ENCODE assay signal across 31 cellular contexts in genomic region chr9:136286987-136287379, GRCh38. TPM values are rescaled to one million over a fixed set of nuclear protein-coding genes. Genes with fewer than 3 reads are reported as not detected.
A peak's percentile ranks its signal among the peaks of the same experiment; 100 is the strongest.
DNase-seq lines count a peak whose midpoint lies in the region; ATAC-seq, FAIRE-seq and TF ChIP-seq lines count a peak whose summit lies in the region.
"Had no signal": no experiment of that assay in that cellular context is flagged by ENCODE, and none has a peak within 500 bp of the region (broad histone marks: within the 10 kb centered on the region; RNA-seq: fewer than 3 reads in every experiment).

No MANE protein-coding gene starts in this region.

- WGBS in HepG2 (ENCODE audit: low lambda C conversion rate) = 29% methylated on average over 11 of the region's 13 CpGs
- 80% methylated on average over 4 of the region's 13 CpGs for WGBS in right lobe of liver (ENCODE audit: insufficient coverage, low coverage, low lambda C conversion rate, missing lambda C conversion rate)
- 25% methylated on average over 13 of the region's 13 CpGs for WGBS in K562 (ENCODE audit: insufficient coverage, low coverage, missing lambda C conversion rate)

- in situ Hi-C loops in HepG2 (cut with HindIII; ENCODE audit: extremely low pct_ligation_motif_present, low pct_unique_long_range_greater_than_20kb) = loop anchor here (10.0 kb wide), 1 partner anchor 112 kb away; no protein-coding TSS in a partner anchor
- in situ Hi-C loops in K562 (cut with MboI) = no loop called here

- no peaks in the 10 kb centered on the region for H3K9me1 ChIP-seq in K562 (ENCODE audit: control insufficient read depth, insufficient read depth, low read length)

- H3K4me3 ChIP-seq in HepG2 (replicated peaks in 1 of 3; ENCODE audit: insufficient read depth in 1 of 3, low read depth in 2 of 3, low read length in 3 of 3) = no peak overlapping the region
- no peak overlapping the region for H3K4me3 ChIP-seq in right lobe of liver
- no peak overlapping the region for H3K4me3 ChIP-seq in K562
- H3K4me3 ChIP-seq in kidney (ENCODE audit: low read length in 2 of 2) = no peak overlapping the region
- H3K4me3 ChIP-seq: BLaER1, GM12878 had no signal

- H3K4me2 ChIP-seq in HepG2 (ENCODE audit: low read depth, low read length) (no peak overlapping the region), K562 (ENCODE audit: insufficient read depth, low read length) (no peak overlapping the region)
- H3K4me2 ChIP-seq: BLaER1 had no signal

- ATAC-seq in HepG2 = no peak
- ATAC-seq in right lobe of liver = no peak
- ATAC-seq in K562 = no peak
- ATAC-seq in HG03025 (IDR thresholded peaks at IDR 0.05; ENCODE audit: low FRiP score, unreplicated experiment) = no peak
- ATAC-seq: GM12878 had no signal

- TF ChIP-seq RAD21 in HepG2 (CRISPR knock-in tag; IDR thresholded peaks at IDR 0.05) = no peak
- TF ChIP-seq RAD21 in K562 (CRISPR knock-in tag; conservative IDR thresholded peaks at IDR 0.05 in 1 of 2, IDR thresholded peaks at IDR 0.05 in 1 of 2) = no peak

- TF ChIP-seq EP300 in HepG2 (IDR thresholded peaks at IDR 0.05; ENCODE audit: low read depth in 2 of 2, low read length in 2 of 2) (no peak), HepG2 (CRISPR knock-in tag; IDR thresholded peaks at IDR 0.05; ENCODE audit: borderline replicate concordance) (no peak), K562 (IDR thresholded peaks at IDR 0.05; ENCODE audit: low read length) (no peak)

- H3K27me3 ChIP-seq in HepG2 (ENCODE audit: control insufficient read depth in 1 of 2, insufficient read depth in 2 of 2, low read length in 2 of 2) = peaks cover 17 to 79% of the 10 kb centered on the region in 2 experiments
- H3K27me3 ChIP-seq in right lobe of liver = no peaks in the 10 kb centered on the region
- H3K27me3 ChIP-seq in K562 (ENCODE audit: control insufficient read depth in 2 of 2, insufficient read depth in 2 of 2, low read length in 2 of 2) = peaks cover 19 to 72% of the 10 kb centered on the region in 2 experiments; a peak in 4 of 5 replicates
- H3K27me3 ChIP-seq: BE2C, BLaER1 had no signal

- TF ChIP-seq CTCF in HepG2 (CRISPR knock-in tag; IDR thresholded peaks at IDR 0.05) = no peak
- no peak for TF ChIP-seq CTCF in right lobe of liver (IDR thresholded peaks at IDR 0.05)
- no peak for TF ChIP-seq CTCF in K562 (IDR thresholded peaks at IDR 0.05 in 2 of 3, conservative IDR thresholded peaks at IDR 0.05 in 1 of 3; ENCODE audit: insufficient read depth in 2 of 3, low read depth in 1 of 3, low read length in 3 of 3)
- TF ChIP-seq CTCF in kidney (IDR thresholded peaks at IDR 0.05; ENCODE audit: borderline replicate concordance, extremely low read depth, insufficient read depth) = no peak

- intact Hi-C loops in HepG2 (cut with micrococcal nuclease; ENCODE audit: unreplicated experiment) (no loop called here), right lobe of liver (cut with DNase I) (no loop called here), K562 (cut with micrococcal nuclease) (no loop called here), kidney (cut with DNase I) (no loop called here)

- H3K4me1 ChIP-seq in HepG2 (ENCODE audit: insufficient read depth, low read length) (peaks cover 8% of the 10 kb centered on the region; the same call in 1 of the 2 replicates), right lobe of liver (peaks cover 0 to 5% (median 2%) of the 10 kb centered on the region in 4 donors), K562 (replicated peaks in 1 of 2; ENCODE audit: control insufficient read depth in 2 of 2, insufficient read depth in 2 of 2, low read length in 2 of 2) (peaks cover 0 to 74% of the 10 kb centered on the region in 2 experiments; a peak in 2 of 5 replicates), kidney (ENCODE audit: control insufficient read depth in 1 of 2, insufficient read depth in 1 of 2, low read depth in 1 of 2, low read length in 2 of 2) (peaks cover 0 to 4% of the 10 kb centered on the region in 2 donors)

- H3K9ac ChIP-seq in HepG2 (ENCODE audit: insufficient read depth, low read depth, low read length) (no peak overlapping the region), K562 (ENCODE audit: insufficient read depth in 1 of 2, low read depth in 2 of 2, low read length in 2 of 2) (no peak overlapping the region; a peak in 1 of 4 replicates), kidney (ENCODE audit: low read length in 2 of 2) (no peak overlapping the region)
- H3K9ac ChIP-seq: BLaER1 had no signal

- no peak overlapping the region for H3K27ac ChIP-seq in HepG2 (ENCODE audit: extremely low read length, insufficient read depth, low read length)
- H3K27ac ChIP-seq in right lobe of liver = no peak overlapping the region
- no peak overlapping the region for H3K27ac ChIP-seq in K562 (ENCODE audit: extremely low read depth, low read depth, low read length)
- no peak overlapping the region for H3K27ac ChIP-seq in kidney (ENCODE audit: low read depth in 2 of 2, low read length in 2 of 2)
- H3K27ac ChIP-seq in caudate nucleus (ENCODE audit: low read depth, low read length) = no peak overlapping the region
- H3K27ac ChIP-seq: BLaER1 had no signal

- H3K9me3 ChIP-seq in HepG2 (ENCODE audit: low read length) (no peaks in the 10 kb centered on the region), right lobe of liver (no peaks in the 10 kb centered on the region), K562 (replicated peaks; ENCODE audit: control insufficient read depth, insufficient read depth, low read depth, low read length) (no peaks in the 10 kb centered on the region), kidney (ENCODE audit: control insufficient read depth in 1 of 2, low read length in 2 of 2) (no peaks in the 10 kb centered on the region)
- H3K9me3 ChIP-seq: BE2C, BLaER1 had no signal

- H4K20me1 ChIP-seq in HepG2 (ENCODE audit: insufficient read depth, low read length) (no peaks in the 10 kb centered on the region), K562 (replicated peaks; ENCODE audit: control insufficient read depth, insufficient read depth, low read length) (peaks cover 17% of the 10 kb centered on the region)
- H4K20me1 ChIP-seq: BLaER1 had no signal

- CTCF ChIA-PET in HepG2 (lab: Yijun Ruan, JAX; ENCODE audit: low intra/inter-chr PET ratio, low total read pairs) = no interaction called here
- CTCF ChIA-PET in K562 (lab: Yijun Ruan, JAX; ENCODE audit: low intra/inter-chr PET ratio) = interaction anchor here (0.6 kb wide), 1 partner anchor 577 kb away, joined by 4 read pairs; no protein-coding TSS in a partner anchor

- H3K79me2 ChIP-seq in HepG2 (ENCODE audit: insufficient read depth, low read length) = no peaks in the 10 kb centered on the region
- H3K79me2 ChIP-seq in K562 (ENCODE audit: control insufficient read depth, insufficient read depth, low read length) = no peaks in the 10 kb centered on the region

- TF ChIP-seq POLR2A in HepG2 (IDR thresholded peaks at IDR 0.05; ENCODE audit: insufficient read depth in 1 of 2, low read depth in 2 of 2, low read length in 2 of 2) (no peak), right lobe of liver (IDR thresholded peaks at IDR 0.05) (no peak), K562 (conservative IDR thresholded peaks at IDR 0.05) (no peak)

- BruUV-seq in HepG2 (replicated peaks; lab: Mats Ljungman, UMichigan) (no TSS peak), K562 (replicated peaks; lab: Mats Ljungman, UMichigan) (no TSS peak)

- FAIRE-seq in HepG2 (lab: Jason Lieb, UNC) = no peak
- no peak for FAIRE-seq in K562 (lab: Jason Lieb, UNC)
- FAIRE-seq in kidney (lab: Jason Lieb, UNC) = no peak
- FAIRE-seq: A204.1, GM12878, GM12892, GM18507 had no signal

- no peak for DNase-seq in HepG2 (ENCODE audit: low spot score)
- DNase-seq in right lobe of liver = no peak
- DNase-seq in K562 (ENCODE audit: extremely low read depth in 1 of 4, low spot score in 3 of 4) = no peak
- peak; percentile 41 for DNase-seq in kidney
- no peak for DNase-seq in caudate nucleus (lab: John Stamatoyannopoulos, UW)
- DNase-seq in NCI-H2171 treated with DMSO at 0.1 percent for 48 hours (lab: John Stamatoyannopoulos, UW) = no peak
- DNase-seq: 8988T; ACHN; C1 segment of cervical spinal cord; CD4-positive, alpha-beta memory T cell; CD4-positive, CD25-positive, alpha-beta regulatory T cell; CD8-positive, alpha-beta memory T cell; COR-L47; DMS 273 treated with DMSO at 0.1 percent for 48 hours; DMS153; DMS53; DMS79; DND-41; EL; GDM1 had no signal

- H3K36me3 ChIP-seq in HepG2 (replicated peaks in 1 of 2; ENCODE audit: control insufficient read depth in 1 of 2, insufficient read depth in 2 of 2, low read length in 2 of 2) (no peaks in the 10 kb centered on the region), right lobe of liver (no peaks in the 10 kb centered on the region), K562 (ENCODE audit: control insufficient read depth, insufficient read depth, low read length) (no peaks in the 10 kb centered on the region), kidney (ENCODE audit: control insufficient read depth in 1 of 2, insufficient read depth in 2 of 2, low read length in 2 of 2) (no peaks in the 10 kb centered on the region)
- H3K36me3 ChIP-seq: BE2C, BLaER1 had no signal

- H2AFZ ChIP-seq in HepG2 (ENCODE audit: low read length) = no peak overlapping the region
- H2AFZ ChIP-seq in K562 (ENCODE audit: low read depth, low read length) = no peak overlapping the region

- POLR2A ChIA-PET in HepG2 (lab: Yijun Ruan, JAX) = interaction anchor here (1.6 kb wide), 1 partner anchor 19 kb away, joined by 4 read pairs; no protein-coding TSS in a partner anchor
- POLR2A ChIA-PET in K562 (lab: Yijun Ruan, JAX) = interaction anchor here (0.6 to 1.0 kb wide), 2 partner anchors 11 to 193 kb away, joined by 3 to 4 read pairs; no protein-coding TSS in a partner anchor

RNA-seq across cellular contexts. Expression of gene CCDC187, which starts 16.9 kb away (rescaled TPM):
- total RNA-seq in HepG2 (2016; rRNA removed; fragmentation: Illumina TruSeq; extraction: Trizol) = 0.13 TPM in 1 of 2 replicates, not detected in the other
- total RNA-seq in HepG2 (2016; cell fraction: cytosol; rRNA removed; fragmentation: Illumina TruSeq; extraction: Trizol; ENCODE audit: low read depth) = not detected in 2 replicates
- total RNA-seq in HepG2 (2016; cell fraction: insoluble cytoplasmic fraction; rRNA removed; fragmentation: Illumina TruSeq; extraction: Trizol) = 0.09 TPM in 1 of 2 replicates, not detected in the other
- 0.10 TPM in 1 of 2 replicates, not detected in the other for total RNA-seq in HepG2 (2016; cell fraction: membrane; rRNA removed; fragmentation: Illumina TruSeq; extraction: Trizol)
- 0.16 and 0.28 TPM in 2 replicates for total RNA-seq in HepG2 (2016; cell fraction: nucleus; rRNA removed; fragmentation: Illumina TruSeq; extraction: Trizol)
- 0.03 and 0.09 TPM in 2 replicates for polyA plus RNA-seq in HepG2 (2011; rRNA removed)
- 0.01 and 0.03 TPM in 2 replicates for polyA plus RNA-seq in HepG2 (2011; cell fraction: cytosol; rRNA removed)
- 0.45 and 0.48 TPM in 2 replicates for polyA plus RNA-seq in HepG2 (2011; cell fraction: nucleus; rRNA removed)
- 0.04 TPM in 1 of 2 replicates, not detected in the other for polyA plus RNA-seq in HepG2 (2012)
- polyA plus RNA-seq in HepG2 (2016; cell fraction: cytosol; fragmentation: Illumina TruSeq; extraction: Trizol; ENCODE audit: low read depth) = not detected in 2 replicates
- not detected in 2 replicates for polyA plus RNA-seq in HepG2 (2016; cell fraction: insoluble cytoplasmic fraction; fragmentation: Illumina TruSeq; extraction: Trizol; ENCODE audit: low read depth)
- polyA plus RNA-seq in HepG2 (2016; cell fraction: membrane; fragmentation: Illumina TruSeq; extraction: Trizol; ENCODE audit: low read depth) = 0.08 TPM in 1 of 2 replicates, not detected in the other
- 0.14 and 0.17 TPM in 2 replicates for polyA plus RNA-seq in HepG2 (2016; cell fraction: nucleus; fragmentation: Illumina TruSeq; extraction: Trizol; ENCODE audit: insufficient read depth, low read depth)
- 0.20 and 0.49 TPM in 2 replicates for polyA minus RNA-seq in HepG2 (2011; rRNA and poly(A)+ RNA removed; ENCODE audit: low replicate concordance)
- polyA minus RNA-seq in HepG2 (2011; cell fraction: cytosol; rRNA and poly(A)+ RNA removed) = not detected in 2 replicates
- 0.39 and 0.50 TPM in 2 replicates for polyA minus RNA-seq in HepG2 (2011; cell fraction: nucleus; rRNA and poly(A)+ RNA removed)
- total RNA-seq in right lobe of liver = under 1 TPM in 3 of 6 experiments, not detected in 3; 0.09 to 0.80 (median 0.62) TPM
- total RNA-seq in K562 (2011; cell fraction: chromatin; rRNA removed; ENCODE audit: low replicate concordance) = 0.53 TPM in 1 of 2 replicates, not detected in the other
- total RNA-seq in K562 (2011; cell fraction: nucleolus; rRNA removed) = 0.13 and 0.33 TPM in 2 replicates
- total RNA-seq in K562 (2011; cell fraction: nucleoplasm; rRNA removed) = 0.15 and 0.46 TPM in 2 replicates
- total RNA-seq in K562 (2014; rRNA removed) = not detected in 2 replicates
- not detected in 2 replicates for total RNA-seq in K562 (2014; rRNA removed; fragmentation: Illumina TruSeq; extraction: Trizol)
- total RNA-seq in K562 (2015; rRNA removed; fragmentation: Illumina TruSeq; extraction: Trizol) = not detected in 2 replicates
- total RNA-seq in K562 (2021) = 0.02 TPM in 1 of 2 replicates, not detected in the other
- polyA plus RNA-seq in K562 (2011; rRNA removed) = not detected in 2 replicates
- 0.07 TPM in 1 of 2 replicates, not detected in the other for polyA plus RNA-seq in K562 (2011; cell fraction: cytosol; rRNA removed)
- 0.01 and 0.40 TPM in 2 replicates for polyA plus RNA-seq in K562 (2011; cell fraction: nucleus; rRNA removed)
- polyA plus RNA-seq in K562 (2012) = 0.04 TPM in 1 of 2 replicates, not detected in the other
- polyA plus RNA-seq in K562 (2014; fragmentation: Illumina TruSeq; extraction: Trizol) = not detected in 2 replicates
- not detected for polyA plus RNA-seq in K562 (2014; fragmentation: Nextera tagmentation; extraction: Ambion mirVana)
- polyA plus RNA-seq in K562 (2014; rRNA removed) = not detected in 2 replicates
- polyA minus RNA-seq in K562 (2011; rRNA and poly(A)+ RNA removed) = not detected in 2 replicates
- not detected in 2 replicates for polyA minus RNA-seq in K562 (2011; cell fraction: cytosol; rRNA and poly(A)+ RNA removed)
- 0.11 and 0.27 TPM in 2 replicates for polyA minus RNA-seq in K562 (2011; cell fraction: nucleus; rRNA and poly(A)+ RNA removed)
- 2.3 TPM for total RNA-seq in kidney
- polyA plus RNA-seq in kidney (ENCODE audit: insufficient read depth, low read depth, low replicate concordance) = 0.84 TPM
- total RNA-seq: A673; CD4-positive, alpha-beta memory T cell; CD4-positive, CD25-positive, alpha-beta regulatory T cell; CD8-positive, alpha-beta memory T cell; Daoy had no signal
- polyA plus RNA-seq: AG04450; CD14-positive monocyte; CD4-positive, alpha-beta memory T cell; CD4-positive, CD25-positive, alpha-beta regulatory T cell; CD8-positive, alpha-beta memory T cell had no signal

RNA-seq across cellular contexts. Expression of gene GPSM1, which starts 40.4 kb away (rescaled TPM):
- total RNA-seq in HepG2 (2016; rRNA removed; fragmentation: Illumina TruSeq; extraction: Trizol) (0.59 and 1.0 TPM in 2 replicates), right lobe of liver (1 to 10 TPM; 1.3 to 4.8 (median 4.1) TPM), K562 (2014; rRNA removed) (12.7 and 16.0 TPM in 2 replicates), K562 (2014; rRNA removed; fragmentation: Illumina TruSeq; extraction: Trizol) (0.54 and 0.76 TPM in 2 replicates), K562 (2015; rRNA removed; fragmentation: Illumina TruSeq; extraction: Trizol) (3.1 and 4.1 TPM in 2 replicates), K562 (2021) (12.4 and 14.2 TPM in 2 replicates), kidney (11.6 TPM)
- 0.26 and 0.30 TPM in 2 replicates for total RNA-seq in HepG2 (2016; cell fraction: cytosol; rRNA removed; fragmentation: Illumina TruSeq; extraction: Trizol; ENCODE audit: low read depth)
- total RNA-seq in HepG2 (2016; cell fraction: insoluble cytoplasmic fraction; rRNA removed; fragmentation: Illumina TruSeq; extraction: Trizol) = 0.55 and 1.1 TPM in 2 replicates
- 0.53 and 0.72 TPM in 2 replicates for total RNA-seq in HepG2 (2016; cell fraction: membrane; rRNA removed; fragmentation: Illumina TruSeq; extraction: Trizol)
- 0.72 and 0.81 TPM in 2 replicates for total RNA-seq in HepG2 (2016; cell fraction: nucleus; rRNA removed; fragmentation: Illumina TruSeq; extraction: Trizol)
- polyA plus RNA-seq in HepG2 (2011; rRNA removed) (2.4 and 3.4 TPM in 2 replicates), K562 (2011; rRNA removed) (5.4 and 6.7 TPM in 2 replicates), K562 (2014; fragmentation: Illumina TruSeq; extraction: Trizol) (1.9 and 5.2 TPM in 2 replicates), K562 (2014; fragmentation: Nextera tagmentation; extraction: Ambion mirVana) (under 1 TPM; 0.04 to 0.10 TPM), K562 (2014; rRNA removed) (9.2 and 10.1 TPM in 2 replicates), kidney (ENCODE audit: insufficient read depth, low read depth, low replicate concordance) (11.9 TPM)
- 1.6 and 2.7 TPM in 2 replicates for polyA plus RNA-seq in HepG2 (2011; cell fraction: cytosol; rRNA removed)
- 11.3 and 15.0 TPM in 2 replicates for polyA plus RNA-seq in HepG2 (2011; cell fraction: nucleus; rRNA removed)
- polyA plus RNA-seq in HepG2 (2012) = 1.2 and 1.6 TPM in 2 replicates
- 0.28 and 0.43 TPM in 2 replicates for polyA plus RNA-seq in HepG2 (2016; cell fraction: cytosol; fragmentation: Illumina TruSeq; extraction: Trizol; ENCODE audit: low read depth)
- 0.72 and 1.2 TPM in 2 replicates for polyA plus RNA-seq in HepG2 (2016; cell fraction: insoluble cytoplasmic fraction; fragmentation: Illumina TruSeq; extraction: Trizol; ENCODE audit: low read depth)
- 0.61 and 1.2 TPM in 2 replicates for polyA plus RNA-seq in HepG2 (2016; cell fraction: membrane; fragmentation: Illumina TruSeq; extraction: Trizol; ENCODE audit: low read depth)
- 3.5 and 3.8 TPM in 2 replicates for polyA plus RNA-seq in HepG2 (2016; cell fraction: nucleus; fragmentation: Illumina TruSeq; extraction: Trizol; ENCODE audit: insufficient read depth, low read depth)
- 2.9 and 5.8 TPM in 2 replicates for polyA minus RNA-seq in HepG2 (2011; rRNA and poly(A)+ RNA removed; ENCODE audit: low replicate concordance)
- polyA minus RNA-seq in HepG2 (2011; cell fraction: cytosol; rRNA and poly(A)+ RNA removed) = 1.4 and 1.6 TPM in 2 replicates
- 1.7 TPM in 2 replicates for polyA minus RNA-seq in HepG2 (2011; cell fraction: nucleus; rRNA and poly(A)+ RNA removed)
- total RNA-seq in K562 (2011; cell fraction: chromatin; rRNA removed; ENCODE audit: low replicate concordance) = 13.9 and 58.1 TPM in 2 replicates
- 30.3 and 36.2 TPM in 2 replicates for total RNA-seq in K562 (2011; cell fraction: nucleolus; rRNA removed)
- total RNA-seq in K562 (2011; cell fraction: nucleoplasm; rRNA removed) = 16.3 and 19.9 TPM in 2 replicates
- polyA plus RNA-seq in K562 (2011; cell fraction: cytosol; rRNA removed) = 5.4 and 23.3 TPM in 2 replicates
- 21.3 and 47.7 TPM in 2 replicates for polyA plus RNA-seq in K562 (2011; cell fraction: nucleus; rRNA removed)
- polyA plus RNA-seq in K562 (2012) = 5.3 and 13.8 TPM in 2 replicates
- 1.4 and 3.0 TPM in 2 replicates for polyA minus RNA-seq in K562 (2011; rRNA and poly(A)+ RNA removed)
- polyA minus RNA-seq in K562 (2011; cell fraction: cytosol; rRNA and poly(A)+ RNA removed) = 7.8 and 9.2 TPM in 2 replicates
- 12.7 and 13.3 TPM in 2 replicates for polyA minus RNA-seq in K562 (2011; cell fraction: nucleus; rRNA and poly(A)+ RNA removed)

RNA-seq across cellular contexts. Expression of gene QSOX2, which starts 41.4 kb away (rescaled TPM):
- total RNA-seq in HepG2 (2016; rRNA removed; fragmentation: Illumina TruSeq; extraction: Trizol) = 10.1 and 27.1 TPM in 2 replicates
- 2.0 and 2.2 TPM in 2 replicates for total RNA-seq in HepG2 (2016; cell fraction: cytosol; rRNA removed; fragmentation: Illumina TruSeq; extraction: Trizol; ENCODE audit: low read depth)
- total RNA-seq in HepG2 (2016; cell fraction: insoluble cytoplasmic fraction; rRNA removed; fragmentation: Illumina TruSeq; extraction: Trizol) = 9.0 and 27.0 TPM in 2 replicates
- 4.9 and 5.5 TPM in 2 replicates for total RNA-seq in HepG2 (2016; cell fraction: membrane; rRNA removed; fragmentation: Illumina TruSeq; extraction: Trizol)
- total RNA-seq in HepG2 (2016; cell fraction: nucleus; rRNA removed; fragmentation: Illumina TruSeq; extraction: Trizol) = 29.4 and 33.0 TPM in 2 replicates
- 36.4 and 42.1 TPM in 2 replicates for polyA plus RNA-seq in HepG2 (2011; rRNA removed)
- 18.1 and 19.6 TPM in 2 replicates for polyA plus RNA-seq in HepG2 (2011; cell fraction: cytosol; rRNA removed)
- 53.2 and 71.8 TPM in 2 replicates for polyA plus RNA-seq in HepG2 (2011; cell fraction: nucleus; rRNA removed)
- 28.3 and 37.6 TPM in 2 replicates for polyA plus RNA-seq in HepG2 (2012)
- 1.3 and 1.4 TPM in 2 replicates for polyA plus RNA-seq in HepG2 (2016; cell fraction: cytosol; fragmentation: Illumina TruSeq; extraction: Trizol; ENCODE audit: low read depth)
- 8.1 and 10.4 TPM in 2 replicates for polyA plus RNA-seq in HepG2 (2016; cell fraction: insoluble cytoplasmic fraction; fragmentation: Illumina TruSeq; extraction: Trizol; ENCODE audit: low read depth)
- 2.5 and 3.2 TPM in 2 replicates for polyA plus RNA-seq in HepG2 (2016; cell fraction: membrane; fragmentation: Illumina TruSeq; extraction: Trizol; ENCODE audit: low read depth)
- 56.3 and 58.3 TPM in 2 replicates for polyA plus RNA-seq in HepG2 (2016; cell fraction: nucleus; fragmentation: Illumina TruSeq; extraction: Trizol; ENCODE audit: insufficient read depth, low read depth)
- 28.3 and 40.5 TPM in 2 replicates for polyA minus RNA-seq in HepG2 (2011; rRNA and poly(A)+ RNA removed; ENCODE audit: low replicate concordance)
- 18.7 and 20.4 TPM in 2 replicates for polyA minus RNA-seq in HepG2 (2011; cell fraction: cytosol; rRNA and poly(A)+ RNA removed)
- polyA minus RNA-seq in HepG2 (2011; cell fraction: nucleus; rRNA and poly(A)+ RNA removed) = 26.1 and 26.5 TPM in 2 replicates
- total RNA-seq in right lobe of liver = 1 to 10 TPM; 2.9 to 8.7 (median 6.4) TPM
- 50.6 and 63.4 TPM in 2 replicates for total RNA-seq in K562 (2011; cell fraction: chromatin; rRNA removed; ENCODE audit: low replicate concordance)
- 45.7 and 46.1 TPM in 2 replicates for total RNA-seq in K562 (2011; cell fraction: nucleolus; rRNA removed)
- total RNA-seq in K562 (2011; cell fraction: nucleoplasm; rRNA removed) = 35.5 and 45.4 TPM in 2 replicates
- 12.7 and 15.0 TPM in 2 replicates for total RNA-seq in K562 (2014; rRNA removed)
- total RNA-seq in K562 (2014; rRNA removed; fragmentation: Illumina TruSeq; extraction: Trizol) = 9.7 and 10.5 TPM in 2 replicates
- total RNA-seq in K562 (2015; rRNA removed; fragmentation: Illumina TruSeq; extraction: Trizol) = 11.7 and 12.2 TPM in 2 replicates
- 22.3 and 23.7 TPM in 2 replicates for total RNA-seq in K562 (2021)
- polyA plus RNA-seq in K562 (2011; rRNA removed) = 13.5 and 21.5 TPM in 2 replicates
- polyA plus RNA-seq in K562 (2011; cell fraction: cytosol; rRNA removed) = 7.9 and 11.0 TPM in 2 replicates
- polyA plus RNA-seq in K562 (2011; cell fraction: nucleus; rRNA removed) = 97.5 and 103 TPM in 2 replicates
- polyA plus RNA-seq in K562 (2012) = 14.6 and 32.6 TPM in 2 replicates
- 16.1 and 17.4 TPM in 2 replicates for polyA plus RNA-seq in K562 (2014; fragmentation: Illumina TruSeq; extraction: Trizol)
- polyA plus RNA-seq in K562 (2014; fragmentation: Nextera tagmentation; extraction: Ambion mirVana) = under 1 TPM; 0.51 to 0.91 TPM
- polyA plus RNA-seq in K562 (2014; rRNA removed) = 23.6 and 24.2 TPM in 2 replicates
- 9.3 and 10.2 TPM in 2 replicates for polyA minus RNA-seq in K562 (2011; rRNA and poly(A)+ RNA removed)
- polyA minus RNA-seq in K562 (2011; cell fraction: cytosol; rRNA and poly(A)+ RNA removed) = 5.9 and 7.6 TPM in 2 replicates
- polyA minus RNA-seq in K562 (2011; cell fraction: nucleus; rRNA and poly(A)+ RNA removed) = 17.8 and 19.0 TPM in 2 replicates
- 10.1 TPM for total RNA-seq in kidney
- polyA plus RNA-seq in kidney (ENCODE audit: insufficient read depth, low read depth, low replicate concordance) = 4.0 TPM

Comparison
In these comparisons a context has a peak if more than half of its experiments do, and no peak if none do; other contexts are left out.
1. Of the 241 proteins assayed by ChIP-seq in both HepG2 and K562: peak only in HepG2: EZH2; only in K562: none; in both: none; in neither: 240.